In the genomic region with DNA sequence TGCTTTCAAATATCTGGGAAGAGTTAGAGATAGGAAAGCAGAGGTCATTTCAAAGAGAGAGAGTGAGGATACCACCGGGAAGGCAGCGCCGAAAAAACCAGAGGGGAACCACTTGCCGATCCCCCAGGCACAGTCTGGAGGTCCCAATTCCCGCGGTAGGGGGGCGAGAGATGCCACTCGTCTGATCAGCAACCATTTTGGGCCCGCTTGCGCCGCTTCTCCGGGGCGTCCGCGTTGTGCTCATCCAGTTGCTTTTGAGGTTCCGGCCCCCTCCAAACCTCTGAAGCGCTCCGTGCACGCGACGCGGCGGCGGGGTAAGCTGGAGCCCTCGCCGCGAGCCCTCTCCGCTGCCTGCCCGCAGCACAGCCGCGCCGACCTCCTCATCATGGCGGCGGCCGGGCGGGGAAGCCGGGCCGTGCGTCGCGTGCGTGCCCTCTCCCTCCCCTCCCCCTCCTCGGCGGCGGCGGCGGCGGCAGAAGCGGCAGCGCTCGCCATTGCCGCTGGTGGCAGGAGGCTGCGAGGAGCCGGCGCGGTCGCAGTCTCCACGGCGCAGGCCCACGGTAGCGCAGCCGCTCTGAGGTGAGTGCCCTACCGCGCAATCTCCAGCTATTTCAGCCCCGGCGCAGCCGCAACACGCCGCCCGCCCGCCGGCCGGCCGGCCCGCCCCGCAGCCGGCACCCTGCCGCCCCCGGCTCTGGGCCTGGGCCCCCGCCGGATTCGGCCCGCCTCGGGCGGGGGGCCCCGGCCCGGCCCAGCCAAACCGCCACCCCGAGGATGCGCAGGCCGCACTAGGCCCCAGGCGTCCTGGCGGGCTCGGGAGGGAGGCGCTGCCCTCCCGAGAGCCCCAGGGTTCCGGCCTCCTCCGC, we compare ENCODE assay signal across 8 cellular contexts. TPM values are rescaled to one million over a fixed set of nuclear protein-coding genes. Genes with fewer than 3 reads are reported as not detected.
DNase-seq lines count a peak whose midpoint lies in the region; ATAC-seq and TF ChIP-seq lines count a peak whose summit lies in the region.

TSS of gene NRF1 (plus strand) at position 475 of the 866 bp plus-strand sequence. CDS start 45,632 bp downstream, outside the sequence.

- H3K4me1 Mint-ChIP-seq in HFFc6 (ENCODE audit: low read depth) = peaks cover 54% of the 10 kb centered on the region
- peaks cover 72% of the 10 kb centered on the region for H3K4me1 Mint-ChIP-seq in activated naive CD8-positive, alpha-beta T cell treated with anti-CD3 and anti-CD28 coated beads, Interleukin-2, amount 50 U/mL, for 24 hours

- H3K9me3 ChIP-seq in transverse colon = no peaks in the 10 kb centered on the region

- 0 to 1% methylated on average over 1 to 59 of the region's 98 CpGs for WGBS in transverse colon (ENCODE audit: low coverage in 1 of 2), 2 donors

- peak within 1 kb of the TSS; percentile 98 for H3K4me3 Mint-ChIP-seq in HFFc6
- peak within 1 kb of the TSS; percentile 99 for H3K4me3 Mint-ChIP-seq in activated naive CD8-positive, alpha-beta T cell treated with anti-CD3 and anti-CD28 coated beads, Interleukin-2, amount 50 U/mL, for 24 hours

- in situ Hi-C loops in transverse colon (cut with MboI; ENCODE audit: low pct_ligation_motif_present in 1 of 4, low pct_unique_long_range_greater_than_20kb in 1 of 4, low sequenced_read_pairs in 3 of 4) = no loop called here

- TF ChIP-seq POLR2A in GM10847 (IDR thresholded peaks at IDR 0.05; ENCODE audit: extremely low read depth, insufficient read length) (peak; percentile 93), transverse colon (IDR thresholded peaks at IDR 0.05) (peak; percentile 52)

- ATAC-seq in activated naive CD8-positive, alpha-beta T cell treated with anti-CD3 and anti-CD28 coated beads, Interleukin-2, amount 50 U/mL, for 24 hours = peak; percentile 90

- DNase-seq in HFFc6 = peak; percentile 85
- peak; percentile 96 for DNase-seq in NCI-H1092 treated with DMSO at 0.1 percent for 48 hours (lab: John Stamatoyannopoulos, UW)
- peak; percentile 90 for DNase-seq in SW480 (ENCODE audit: low spot score)
- DNase-seq in activated naive CD8-positive, alpha-beta T cell treated with anti-CD3 and anti-CD28 coated beads, Interleukin-2, amount 50 U/mL, for 24 hours = peak; percentile 93
- DNase-seq in cardiac septum (ENCODE audit: low spot score) = peak; percentile 96
- peak; percentile 72 for DNase-seq in pons (ENCODE audit: low spot score)
- DNase-seq in transverse colon = peak; percentile 91

- no peaks in the 10 kb centered on the region for H3K9me3 Mint-ChIP-seq in HFFc6
- H3K9me3 Mint-ChIP-seq in activated naive CD8-positive, alpha-beta T cell treated with anti-CD3 and anti-CD28 coated beads, Interleukin-2, amount 50 U/mL, for 24 hours = no peaks in the 10 kb centered on the region

- H3K27ac Mint-ChIP-seq in HFFc6 = peak within 1 kb of the TSS; percentile 94
- peak within 1 kb of the TSS; percentile 99 for H3K27ac Mint-ChIP-seq in activated naive CD8-positive, alpha-beta T cell treated with anti-CD3 and anti-CD28 coated beads, Interleukin-2, amount 50 U/mL, for 24 hours

- no peak for TF ChIP-seq EP300 in transverse colon (IDR thresholded peaks at IDR 0.05; ENCODE audit: low read depth)

- peak within 1 kb of the TSS; percentile 90 to 98 (median 95) for H3K27ac ChIP-seq in transverse colon

- peaks cover 7 to 52% (median 35%) of the 10 kb centered on the region in 4 donors for H3K4me1 ChIP-seq in transverse colon

- peak within 1 kb of the TSS; percentile 66 to 92 (median 74) for H3K4me3 ChIP-seq in transverse colon

- TF ChIP-seq CTCF in HFFc6 (IDR thresholded peaks at IDR 0.05) (no peak), transverse colon (IDR thresholded peaks at IDR 0.05) (peak in 2 of 5 experiments; percentile 17 to 43)

- no peaks in the 10 kb centered on the region for H3K27me3 Mint-ChIP-seq in HFFc6 (ENCODE audit: insufficient read depth)
- H3K27me3 Mint-ChIP-seq in activated naive CD8-positive, alpha-beta T cell treated with anti-CD3 and anti-CD28 coated beads, Interleukin-2, amount 50 U/mL, for 24 hours = no peaks in the 10 kb centered on the region

- H3K27me3 ChIP-seq in transverse colon = no peaks in the 10 kb centered on the region

- H3K36me3 Mint-ChIP-seq in HFFc6 (ENCODE audit: low read depth) = peaks cover 25% of the 10 kb centered on the region
- peaks cover 31% of the 10 kb centered on the region for H3K36me3 Mint-ChIP-seq in activated naive CD8-positive, alpha-beta T cell treated with anti-CD3 and anti-CD28 coated beads, Interleukin-2, amount 50 U/mL, for 24 hours (ENCODE audit: low read depth)

- no peaks in the 10 kb centered on the region for H3K36me3 ChIP-seq in transverse colon

- intact Hi-C loops in cardiac septum (cut with DNase I) (loop anchor here (2.0 to 10.0 kb wide), 2 partner anchors 213 to 387 kb away; partner anchors contain the start of gene AHCYL2), transverse colon (cut with DNase I; ENCODE audit: low total_unique reads) (no loop called here)

RNA-seq across cellular contexts. Expression of gene NRF1, which starts in this region (rescaled TPM):
- total RNA-seq in HFFc6 (2021; fragmentation: NEBNext Ultra II Directional; extraction: Animal tissue kit (Norgen Biotek cat#: 25700)) = 10 to 100 TPM in 4 of 6 experiments, 1 to 10 TPM in 2; 8.8 to 11.8 (median 10.4) TPM
- total RNA-seq in cardiac septum = 17.0 TPM
- 10 to 100 TPM; 11.6 to 21.5 (median 15.3) TPM for total RNA-seq in transverse colon

Comparison
In these comparisons a context has a peak if more than half of its experiments do, and no peak if none do; other contexts are left out.
1. Peak in every context shown above with its lines: DNase-seq, ATAC-seq, H3K4me3 ChIP-seq and H3K27ac ChIP-seq.